In genomic region chr15:94238539-94239118, GRCh38 we compare ENCODE assay signal across 10 cellular contexts. TPM values are rescaled to one million over a fixed set of nuclear protein-coding genes. Genes with fewer than 3 reads are reported as not detected.
DNase-seq lines count a peak whose midpoint lies in the region; ATAC-seq and TF ChIP-seq lines count a peak whose summit lies in the region.
"Had no signal": no experiment of that assay in that cellular context is flagged by ENCODE, and none has a peak within 500 bp of the region (broad histone marks: within the 10 kb centered on the region; RNA-seq: fewer than 3 reads in every experiment).

No MANE protein-coding gene starts in this region.

- no peaks in the 10 kb centered on the region for H3K9me3 Mint-ChIP-seq in stimulated activated naive CD8-positive, alpha-beta T cell treated with anti-CD3 and anti-CD28 coated beads, Interleukin-15, Interleukin-2, amounts not matched to agents 100 ng/mL and 50 ng/mL, for 24 hours
- no peaks in the 10 kb centered on the region for H3K9me3 Mint-ChIP-seq in endodermal cell

- peaks cover 81% of the 10 kb centered on the region for H3K4me1 Mint-ChIP-seq in stimulated activated naive CD8-positive, alpha-beta T cell treated with anti-CD3 and anti-CD28 coated beads, Interleukin-15, Interleukin-2, amounts not matched to agents 100 ng/mL and 50 ng/mL, for 24 hours (ENCODE audit: low read depth)
- H3K4me1 Mint-ChIP-seq in endodermal cell, result peaks cover 47% of the 10 kb centered on the region

- H3K9ac ChIP-seq in endodermal cell (ENCODE audit: extremely low read depth, low read length, poor library complexity, severe bottlenecking), result no peak overlapping the region

- peak overlapping the region; percentile 88 for H3K27ac Mint-ChIP-seq in stimulated activated naive CD8-positive, alpha-beta T cell treated with anti-CD3 and anti-CD28 coated beads, Interleukin-15, Interleukin-2, amounts not matched to agents 100 ng/mL and 50 ng/mL, for 24 hours
- H3K27ac Mint-ChIP-seq in endodermal cell, result no peak overlapping the region

- H3K4me1 ChIP-seq in endodermal cell (ENCODE audit: control insufficient read depth, insufficient read depth, low read length), result peaks cover 10% of the 10 kb centered on the region

- H3K27ac ChIP-seq in RWPE1 (peak overlapping the region; percentile 70; the same call in 1 of the 2 replicates), endodermal cell (ENCODE audit: low read depth, low read length) (no peak overlapping the region)

- peaks cover 13% of the 10 kb centered on the region for H3K36me3 Mint-ChIP-seq in stimulated activated naive CD8-positive, alpha-beta T cell treated with anti-CD3 and anti-CD28 coated beads, Interleukin-15, Interleukin-2, amounts not matched to agents 100 ng/mL and 50 ng/mL, for 24 hours (ENCODE audit: low read depth)
- no peaks in the 10 kb centered on the region for H3K36me3 Mint-ChIP-seq in endodermal cell (ENCODE audit: low read depth)

- H3K4me3 ChIP-seq in endodermal cell (ENCODE audit: low read length), result no peak overlapping the region

- peaks cover 4% of the 10 kb centered on the region for H3K9me3 ChIP-seq in endodermal cell (ENCODE audit: control insufficient read depth, low read length)
- H3K9me3 ChIP-seq: BE2C had no signal

- CTCF ChIA-PET in RWPE1 (lab: Yijun Ruan, JAX), result interaction anchor here (0.6 kb wide), 1 partner anchor 386 kb away, joined by 3 read pairs; no protein-coding TSS in a partner anchor

- DNase-seq in stimulated activated naive CD8-positive, alpha-beta T cell treated with anti-CD3 and anti-CD28 coated beads, Interleukin-15, Interleukin-2, amounts not matched to agents 100 U/mL and 50 U/mL, for 24 hours, result no peak
- no peak for DNase-seq in RWPE1 (ENCODE audit: low spot score)
- DNase-seq in endodermal cell, result no peak
- DNase-seq in NCI-H1436 treated with DMSO at 0.1 percent for 48 hours (lab: John Stamatoyannopoulos, UW), result no peak
- DNase-seq in NCI-H446 treated with DMSO at 0.1 percent for 48 hours (lab: John Stamatoyannopoulos, UW), result no peak
- DNase-seq: BE2C had no signal

- H3K27me3 ChIP-seq in endodermal cell (ENCODE audit: control insufficient read depth, insufficient read depth, low read length, poor library complexity, severe bottlenecking), result no peaks in the 10 kb centered on the region
- H3K27me3 ChIP-seq: BE2C had no signal

- ATAC-seq in stimulated activated naive CD8-positive, alpha-beta T cell treated with anti-CD3 and anti-CD28 coated beads, Interleukin-15, Interleukin-2, amounts not matched to agents 100 U/mL and 50 U/mL, for 24 hours, result no peak
- ATAC-seq in HG03060 (IDR thresholded peaks at IDR 0.05; ENCODE audit: low read depth, unreplicated experiment) (peak; percentile 61), HG02840 (IDR thresholded peaks at IDR 0.05; ENCODE audit: low FRiP score, unreplicated experiment) (no peak)
- ATAC-seq: HCT116 had no signal

- no peaks in the 10 kb centered on the region for H3K36me3 ChIP-seq in endodermal cell (ENCODE audit: control insufficient read depth, insufficient read depth, low read length)
- H3K36me3 ChIP-seq: BE2C had no signal

- TF ChIP-seq CTCF in RWPE1 (conservative IDR thresholded peaks at IDR 0.05; ENCODE audit: low read depth), result no peak
- no peak for TF ChIP-seq CTCF in endodermal cell (conservative IDR thresholded peaks at IDR 0.05)

- POLR2A ChIA-PET in RWPE1 (lab: Yijun Ruan, JAX; ENCODE audit: low non-redundant PET), result no interaction called here

- H3K4me3 Mint-ChIP-seq in stimulated activated naive CD8-positive, alpha-beta T cell treated with anti-CD3 and anti-CD28 coated beads, Interleukin-15, Interleukin-2, amounts not matched to agents 100 ng/mL and 50 ng/mL, for 24 hours, result peak overlapping the region; percentile 54
- no peak overlapping the region for H3K4me3 Mint-ChIP-seq in endodermal cell

- WGBS in endodermal cell (ENCODE audit: insufficient coverage in 1 of 2, insufficient read length in 1 of 2), 2 experiments, result 50 to 63% methylated on average over 2 to 3 of the region's 4 CpGs

- no peaks in the 10 kb centered on the region for H3K27me3 Mint-ChIP-seq in stimulated activated naive CD8-positive, alpha-beta T cell treated with anti-CD3 and anti-CD28 coated beads, Interleukin-15, Interleukin-2, amounts not matched to agents 100 ng/mL and 50 ng/mL, for 24 hours
- H3K27me3 Mint-ChIP-seq in endodermal cell (ENCODE audit: insufficient read depth), result no peaks in the 10 kb centered on the region

RNA-seq across cellular contexts. Expression of gene MCTP2, which starts 7.3 kb away (rescaled TPM):
- 10 to 100 TPM in 1 of 2 donors, 1 to 10 TPM in 1; 9.2 to 12.1 TPM for total RNA-seq in endodermal cell
- 0.89 TPM for polyA plus RNA-seq in endodermal cell (2013, experiment 1 of 2)
- polyA plus RNA-seq in endodermal cell (2013, experiment 2 of 2), result 1.4 TPM
